8 cellular contexts compared by ENCODE assay signal in genomic region chr17:7931709-7932482, GRCh38. TPM values are rescaled to one million over a fixed set of nuclear protein-coding genes. Genes with fewer than 3 reads are reported as not detected.
A peak's percentile ranks its signal among the peaks of the same experiment; 100 is the strongest.
DNase-seq lines count a peak whose midpoint lies in the region; ATAC-seq, FAIRE-seq and TF ChIP-seq lines count a peak whose summit lies in the region.

Gene CNTROB (plus strand): TSS chr17:7932206. CDS start chr17:7933080, 874 bp downstream.
Gene TRAPPC1 (minus strand): TSS chr17:7931946. CDS start chr17:7931829, 117 bp downstream.

- TF ChIP-seq CTCF in BE2C (IDR thresholded peaks at IDR 0.05; ENCODE audit: low read depth, low read length) = no peak

- H3K9me3 ChIP-seq in BE2C = no peaks in the 10 kb centered on the region

- H3K36me3 ChIP-seq in BE2C = no peaks in the 10 kb centered on the region

- H3K27ac ChIP-seq in layer of hippocampus (ENCODE audit: low read depth, low read length) = peak within 1 kb of the TSS; percentile 80

- H3K27me3 ChIP-seq in BE2C (no peaks in the 10 kb centered on the region), layer of hippocampus (ENCODE audit: control insufficient read depth, insufficient read depth, low read length) (no peaks in the 10 kb centered on the region)

- H3K4me1 ChIP-seq in BE2C = no peaks in the 10 kb centered on the region

- peak within 1 kb of the TSS; percentile 82 for H3K4me3 ChIP-seq in BE2C (ENCODE audit: low read depth, low read length)

- peak; percentile 85 for FAIRE-seq in colon (lab: Jason Lieb, UNC)

- DNase-seq in BE2C (peak; percentile 96), GM19240 (ENCODE audit: insufficient read length, low spot score) (peak; percentile 100), NCI-H526 (lab: John Stamatoyannopoulos, UW) (peak; percentile 92 to 97)
- peak; percentile 100 for DNase-seq in activated CD4-positive, alpha-beta T cell treated with anti-CD3 and anti-CD28 coated beads for 48 hours
- peak; percentile 98 to 99 for DNase-seq in stimulated activated CD4-positive, alpha-beta T cell treated with anti-CD3 and anti-CD28 coated beads, Interleukin-1b, Interleukin-23, amount 100 ng/mL, for 4 hours (ENCODE audit: low read depth in 2 of 2)

- peak; percentile 89 for ATAC-seq in HG03460 (IDR thresholded peaks at IDR 0.05; ENCODE audit: unreplicated experiment)

RNA-seq across cellular contexts. Expression of gene CNTROB, which starts in this region (rescaled TPM):
- 17.5 TPM for polyA plus RNA-seq in BE2C (2012; ENCODE audit: insufficient read depth, insufficient read length, low read depth)

RNA-seq across cellular contexts. Expression of gene TRAPPC1, which starts in this region (rescaled TPM):
- polyA plus RNA-seq in BE2C (2012; ENCODE audit: insufficient read depth, insufficient read length, low read depth) = 156 TPM

Comparison
In these comparisons a context has a peak if more than half of its experiments do, and no peak if none do; other contexts are left out.
1. Peak in every context shown above with its lines: DNase-seq, ATAC-seq, H3K4me3 ChIP-seq and H3K27ac ChIP-seq.